18 cellular contexts compared by ENCODE assay signal in genomic region chr7:150361402-150361801, GRCh38. TPM values are rescaled to one million over a fixed set of nuclear protein-coding genes. Genes with fewer than 3 reads are reported as not detected.
DNase-seq lines count a peak whose midpoint lies in the region; ATAC-seq and TF ChIP-seq lines count a peak whose summit lies in the region.
"Had no signal": no experiment of that assay in that cellular context is flagged by ENCODE, and none has a peak within 500 bp of the region (broad histone marks: within the 10 kb centered on the region; RNA-seq: fewer than 3 reads in every experiment).

No MANE protein-coding gene starts in this region.

- no peaks in the 10 kb centered on the region; the same call in 1 of the 2 replicates for H3K27me3 Mint-ChIP-seq in WTC11 (ENCODE audit: low read depth)
- no peaks in the 10 kb centered on the region for H3K27me3 Mint-ChIP-seq in activated CD8-positive, alpha-beta T cell treated with anti-CD3 and anti-CD28 coated beads for 36 hours

- intact Hi-C loops in activated CD8-positive, alpha-beta T cell treated with anti-CD3 and anti-CD28 coated beads for 36 hours (cut with micrococcal nuclease), result no loop called here

- H3K18ac ChIP-seq in neuronal stem cell (ENCODE audit: low read length), result no peak overlapping the region

- H3K23ac ChIP-seq in neuronal stem cell (ENCODE audit: low read depth, low read length, poor library complexity), result no peak overlapping the region

- H3K4me2 ChIP-seq in DND-41 (ENCODE audit: insufficient read depth, low read length) (peak overlapping the region; percentile 71), neuronal stem cell (ENCODE audit: insufficient read depth, low read length, poor library complexity, severe bottlenecking) (no peak overlapping the region)
- H3K4me2 ChIP-seq: KMS-11 had no signal

- no peak for ATAC-seq in DND-41 (ENCODE audit: insufficient read depth, low read depth)
- ATAC-seq in WTC11, result peak; percentile 44
- no peak for ATAC-seq in activated CD8-positive, alpha-beta T cell treated with anti-CD3 and anti-CD28 coated beads for 36 hours

- DNase-seq in DND-41 (no peak), WTC11 (ENCODE audit: low spot score) (peak; percentile 35), left kidney (ENCODE audit: low read depth, low spot score) (peak; percentile 37), neuronal stem cell (ENCODE audit: low spot score) (no peak), GF-D8 (lab: John Stamatoyannopoulos, UW) (no peak), nucleus accumbens (lab: John Stamatoyannopoulos, UW) (no peak), DMS53 (lab: John Stamatoyannopoulos, UW) (no peak)
- no peak for DNase-seq in activated CD8-positive, alpha-beta T cell treated with anti-CD3 and anti-CD28 coated beads for 36 hours
- DNase-seq: MG63, NCI-H1105, NCI-H1694 treated with DMSO at 0.1 percent for 48 hours, NCI-H774, SHP77 treated with DMSO at 0.1 percent for 48 hours had no signal

- no peaks in the 10 kb centered on the region for H4K20me1 ChIP-seq in DND-41 (ENCODE audit: insufficient read depth, low read length)

- H3K4me3 Mint-ChIP-seq in WTC11, result no peak overlapping the region
- H3K4me3 Mint-ChIP-seq in activated CD8-positive, alpha-beta T cell treated with anti-CD3 and anti-CD28 coated beads for 36 hours, result no peak overlapping the region
- H3K4me3 Mint-ChIP-seq: CD14-positive monocyte had no signal

- H2AFZ ChIP-seq in DND-41 (ENCODE audit: low read depth, low read length), result no peak overlapping the region
- H2AFZ ChIP-seq in neuronal stem cell (ENCODE audit: low read length), result peak overlapping the region; percentile 74

- TF ChIP-seq CTCF in DND-41 (IDR thresholded peaks at IDR 0.05; ENCODE audit: borderline replicate concordance, extremely low read depth, low read length, poor library complexity, severe bottlenecking) (no peak), WTC11 (IDR thresholded peaks at IDR 0.05) (no peak)
- TF ChIP-seq CTCF in activated CD8-positive, alpha-beta T cell treated with anti-CD3 and anti-CD28 coated beads for 36 hours (IDR thresholded peaks at IDR 0.05), result no peak

- no peaks in the 10 kb centered on the region for H3K36me3 ChIP-seq in DND-41 (ENCODE audit: insufficient read depth, low read length)
- H3K36me3 ChIP-seq in neuronal stem cell (replicated peaks in 1 of 2; ENCODE audit: control insufficient read depth in 2 of 2, insufficient read depth in 2 of 2, low read length in 2 of 2), result no peaks in the 10 kb centered on the region
- H3K36me3 ChIP-seq: MG63, Peyer's patch had no signal

- H3K27ac Mint-ChIP-seq in WTC11, result peak overlapping the region; percentile 6; the same call in 1 of the 2 replicates
- no peak overlapping the region for H3K27ac Mint-ChIP-seq in activated CD8-positive, alpha-beta T cell treated with anti-CD3 and anti-CD28 coated beads for 36 hours
- H3K27ac Mint-ChIP-seq: CD14-positive monocyte had no signal

- no peak overlapping the region for H4K8ac ChIP-seq in neuronal stem cell (ENCODE audit: low read depth, low read length)

- no peak overlapping the region for H2BK120ac ChIP-seq in neuronal stem cell (ENCODE audit: low read depth, low read length)

- H3K4me1 Mint-ChIP-seq in WTC11, result peaks cover 58% of the 10 kb centered on the region
- peaks cover 59% of the 10 kb centered on the region for H3K4me1 Mint-ChIP-seq in activated CD8-positive, alpha-beta T cell treated with anti-CD3 and anti-CD28 coated beads for 36 hours (ENCODE audit: low read depth)

- no peak overlapping the region for H2AK5ac ChIP-seq in neuronal stem cell (ENCODE audit: low read depth, low read length)

- H2BK15ac ChIP-seq in neuronal stem cell (ENCODE audit: low read length), result no peak overlapping the region

- H2BK5ac ChIP-seq in neuronal stem cell (ENCODE audit: low read length), result no peak overlapping the region

- H3K4me3 ChIP-seq in DND-41 (ENCODE audit: low read depth in 1 of 2, low read length in 2 of 2), result peak overlapping the region in 1 of 2 experiments; percentile 59; a peak in 2 of 4 replicates
- no peak overlapping the region for H3K4me3 ChIP-seq in neuronal stem cell (ENCODE audit: low read length in 2 of 2)
- H3K4me3 ChIP-seq: MG63, Peyer's patch had no signal

- H3K27ac ChIP-seq in DND-41 (ENCODE audit: low read length) (peak overlapping the region; percentile 97), neuronal stem cell (replicated peaks; ENCODE audit: low read length) (no peak overlapping the region)
- H3K27ac ChIP-seq: KMS-11, Peyer's patch had no signal

- peaks cover 99% of the 10 kb centered on the region for H3K4me1 ChIP-seq in DND-41 (ENCODE audit: insufficient read depth, low read length)
- H3K4me1 ChIP-seq in neuronal stem cell (ENCODE audit: control insufficient read depth in 2 of 2, insufficient read depth in 1 of 2, low read depth in 1 of 2, low read length in 2 of 2), result peaks cover 10 to 20% of the 10 kb centered on the region in 2 donors

- peak overlapping the region; percentile 95 for H3K9ac ChIP-seq in DND-41 (ENCODE audit: low read depth, low read length)
- no peak overlapping the region for H3K9ac ChIP-seq in neuronal stem cell (ENCODE audit: low read depth, low read length, poor library complexity)
- H3K9ac ChIP-seq: KMS-11 had no signal

- H3K36me3 Mint-ChIP-seq in WTC11, result no peaks in the 10 kb centered on the region
- H3K36me3 Mint-ChIP-seq in activated CD8-positive, alpha-beta T cell treated with anti-CD3 and anti-CD28 coated beads for 36 hours (ENCODE audit: low read depth), result peaks cover 3% of the 10 kb centered on the region
- H3K36me3 Mint-ChIP-seq: CD14-positive monocyte had no signal

- no peak overlapping the region for H4K91ac ChIP-seq in neuronal stem cell (ENCODE audit: low read depth, low read length, poor library complexity)

- H3K79me2 ChIP-seq in DND-41 (ENCODE audit: insufficient read depth, low read length), result peaks cover 76% of the 10 kb centered on the region

- no peaks in the 10 kb centered on the region for H3K79me1 ChIP-seq in neuronal stem cell (ENCODE audit: low read depth, low read length)

- H3K14ac ChIP-seq in neuronal stem cell (ENCODE audit: low read length), result no peak overlapping the region

- CTCF ChIA-PET in WTC11 (lab: Charles Lee), result interaction anchor here (0.6 to 1.7 kb wide), 8 partner anchors 10 to 26 kb away, joined by 3 to 7 read pairs (median 4); no protein-coding TSS in a partner anchor
- CTCF ChIA-PET in activated CD8-positive, alpha-beta T cell treated with anti-CD3 and anti-CD28 coated beads for 36 hours (lab: Charles Lee), result interaction anchor here (1.0 to 1.5 kb wide), 2 partner anchors 18 to 88 kb away, joined by 3 to 4 read pairs; no protein-coding TSS in a partner anchor

- no peaks in the 10 kb centered on the region; the same call in 1 of the 2 replicates for H3K9me3 Mint-ChIP-seq in WTC11
- H3K9me3 Mint-ChIP-seq in activated CD8-positive, alpha-beta T cell treated with anti-CD3 and anti-CD28 coated beads for 36 hours, result no peaks in the 10 kb centered on the region
- H3K9me3 Mint-ChIP-seq: CD14-positive monocyte had no signal

- no peaks in the 10 kb centered on the region for H3K27me3 ChIP-seq in DND-41 (ENCODE audit: insufficient read depth, low read length, poor library complexity)
- H3K27me3 ChIP-seq in neuronal stem cell (ENCODE audit: control insufficient read depth in 3 of 3, insufficient read depth in 3 of 3, low read depth in 1 of 3, low read length in 3 of 3), result no peaks in the 10 kb centered on the region
- H3K27me3 ChIP-seq: MG63, Peyer's patch had no signal

- H3K9me3 ChIP-seq in DND-41 (ENCODE audit: insufficient read depth, low read length, severe bottlenecking) (no peaks in the 10 kb centered on the region), neuronal stem cell (replicated peaks in 1 of 2; ENCODE audit: control insufficient read depth in 2 of 2, insufficient read depth in 1 of 2, low read depth in 1 of 2, low read length in 2 of 2) (no peaks in the 10 kb centered on the region)
- H3K9me3 ChIP-seq: MG63, Peyer's patch had no signal

- POLR2A ChIA-PET in WTC11 (lab: Charles Lee), result interaction anchor here (0.7 to 2.7 kb wide), 3 partner anchors 22 to 44 kb away, joined by 3 to 9 read pairs (median 4); a partner anchor contains a TSS
- POLR2A ChIA-PET in activated CD8-positive, alpha-beta T cell treated with anti-CD3 and anti-CD28 coated beads for 36 hours (lab: Charles Lee), result interaction anchor here (1.1 kb wide), 1 partner anchor 57 kb away, joined by 3 read pairs; no protein-coding TSS in a partner anchor

- no peak overlapping the region for H3K4ac ChIP-seq in neuronal stem cell (ENCODE audit: low read length)

- WGBS in neuronal stem cell (ENCODE audit: extremely low coverage in 2 of 2, insufficient read length in 2 of 2, insufficient replicate concordance in 1 of 2), 2 donors, result no CpG with 5 or more reads among the region's 7 CpGs

- H2BK12ac ChIP-seq in neuronal stem cell (ENCODE audit: low read length), result no peak overlapping the region

TF ChIP-seq in WTC11, 78 proteins besides CTCF, POLR2A, EP300 and RAD21 (continues in another document):
- TF ChIP-seq ZNF416 (CRISPR knock-in tag; IDR thresholded peaks at IDR 0.05), result no peak
- TF ChIP-seq RELA (CRISPR knock-in tag; IDR thresholded peaks at IDR 0.05; ENCODE audit: borderline replicate concordance), result no peak
- TF ChIP-seq SP1 (CRISPR knock-in tag; conservative IDR thresholded peaks at IDR 0.05), result no peak
- no peak for TF ChIP-seq ZNF121 (CRISPR knock-in tag; IDR thresholded peaks at IDR 0.05)

RNA-seq across cellular contexts. Expression of gene REPIN1, which starts 7.2 kb away (rescaled TPM):
- 105 to 130 TPM (median 112 TPM) in 3 replicates for total RNA-seq in WTC11 (2021)
- 84.5 TPM for polyA plus RNA-seq in neuronal stem cell (2013, experiment 1 of 2)
- polyA plus RNA-seq in neuronal stem cell (2013, experiment 2 of 2), result 85.1 TPM
- 10 to 100 TPM; 56.0 to 59.2 TPM for total RNA-seq in activated CD8-positive, alpha-beta T cell treated with anti-CD3 and anti-CD28 coated beads for 36 hours

RNA-seq across cellular contexts. Expression of gene ZNF775, which starts 17.7 kb away (rescaled TPM):
- total RNA-seq in WTC11 (2021), result 24.1 to 26.6 TPM (median 25.4 TPM) in 3 replicates
- polyA plus RNA-seq in neuronal stem cell (2013, experiment 1 of 2), result 15.9 TPM
- polyA plus RNA-seq in neuronal stem cell (2013, experiment 2 of 2), result 15.7 TPM
- 1 to 10 TPM; 4.7 to 4.9 TPM for total RNA-seq in activated CD8-positive, alpha-beta T cell treated with anti-CD3 and anti-CD28 coated beads for 36 hours

RNA-seq across cellular contexts. Expression of gene RARRES2, which starts 20.0 kb away (rescaled TPM):
- total RNA-seq in WTC11 (2021), result 193 to 230 TPM (median 197 TPM) in 3 replicates
- 0.99 TPM for polyA plus RNA-seq in neuronal stem cell (2013, experiment 1 of 2)
- polyA plus RNA-seq in neuronal stem cell (2013, experiment 2 of 2), result 1.0 TPM
- total RNA-seq in activated CD8-positive, alpha-beta T cell treated with anti-CD3 and anti-CD28 coated beads for 36 hours, result not detected
- total RNA-seq: H4, NCI-H460 had no signal
- polyA plus RNA-seq: CD14-positive monocyte had no signal

RNA-seq across cellular contexts. Expression of gene ACTR3C, which starts 38.1 kb away (rescaled TPM):
- total RNA-seq in WTC11 (2021), result 0.96 to 1.5 TPM (median 1.4 TPM) in 3 replicates
- not detected for polyA plus RNA-seq in neuronal stem cell (2013, experiment 1 of 2)
- polyA plus RNA-seq in neuronal stem cell (2013, experiment 2 of 2), result not detected
- 1 to 10 TPM; 2.6 to 2.9 TPM for total RNA-seq in activated CD8-positive, alpha-beta T cell treated with anti-CD3 and anti-CD28 coated beads for 36 hours
- total RNA-seq: NCI-H460 had no signal

RNA-seq across cellular contexts. Expression of gene LRRC61, which starts 38.2 kb away (rescaled TPM):
- 27.7 to 33.3 TPM (median 32.7 TPM) in 3 replicates for total RNA-seq in WTC11 (2021)
- polyA plus RNA-seq in neuronal stem cell (2013, experiment 1 of 2), result 0.81 TPM
- 0.79 TPM for polyA plus RNA-seq in neuronal stem cell (2013, experiment 2 of 2)
- total RNA-seq in activated CD8-positive, alpha-beta T cell treated with anti-CD3 and anti-CD28 coated beads for 36 hours, result 10 to 100 TPM; 21.8 to 21.9 TPM
- total RNA-seq: H4 had no signal

Comparison
In these comparisons a context has a peak if more than half of its experiments do, and no peak if none do; other contexts are left out.
1. DNase-seq: peak in WTC11 (single experiment) and left kidney (single experiment); none in DND-41 (single experiment), neuronal stem cell (single experiment), GF-D8 (single experiment), nucleus accumbens (0 of 56), DMS53 (single experiment) and activated CD8-positive, alpha-beta T cell treated with anti-CD3 and anti-CD28 coated beads for 36 hours (single experiment).
2. RNA of gene RARRES2, which starts 20.0 kb away (total RNA-seq): 193 to 230 TPM in WTC11; not detected in activated CD8-positive, alpha-beta T cell treated with anti-CD3 and anti-CD28 coated beads for 36 hours; every median in the first group is over 100 times any median in the second.